In genomic region chr10:128839134-128839533, GRCh38 we compare ENCODE assay signal across 1 cellular context.
TF ChIP-seq lines count a peak whose summit lies in the region.

No MANE protein-coding gene starts in this region.

TF ChIP-seq in IMR-90, 13 proteins besides CTCF, POLR2A, EP300 and RAD21:
- TF ChIP-seq, protein P1, sequence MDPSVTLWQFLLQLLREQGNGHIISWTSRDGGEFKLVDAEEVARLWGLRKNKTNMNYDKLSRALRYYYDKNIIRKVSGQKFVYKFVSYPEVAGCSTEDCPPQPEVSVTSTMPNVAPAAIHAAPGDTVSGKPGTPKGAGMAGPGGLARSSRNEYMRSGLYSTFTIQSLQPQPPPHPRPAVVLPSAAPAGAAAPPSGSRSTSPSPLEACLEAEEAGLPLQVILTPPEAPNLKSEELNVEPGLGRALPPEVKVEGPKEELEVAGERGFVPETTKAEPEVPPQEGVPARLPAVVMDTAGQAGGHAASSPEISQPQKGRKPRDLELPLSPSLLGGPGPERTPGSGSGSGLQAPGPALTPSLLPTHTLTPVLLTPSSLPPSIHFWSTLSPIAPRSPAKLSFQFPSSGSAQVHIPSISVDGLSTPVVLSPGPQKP (IDR thresholded peaks at IDR 0.05; ENCODE audit: borderline replicate concordance, low read depth, low read length): no peak
- TF ChIP-seq SMC3 (IDR thresholded peaks at IDR 0.05; ENCODE audit: low read depth, low read length) (no peak), BHLHE40 (IDR thresholded peaks at IDR 0.05; ENCODE audit: low read depth, low read length) (no peak), MAFK (IDR thresholded peaks at IDR 0.05; ENCODE audit: low read depth, low read length) (no peak), RCOR1 (IDR thresholded peaks at IDR 0.05; ENCODE audit: insufficient replicate concordance, low read length) (no peak), MAZ (IDR thresholded peaks at IDR 0.05; ENCODE audit: borderline replicate concordance, low read depth, low read length) (no peak), NFE2L2 (IDR thresholded peaks at IDR 0.05; ENCODE audit: low read depth, low read length) (no peak), RFX5 (IDR thresholded peaks at IDR 0.05; ENCODE audit: low read depth, low read length) (no peak), CEBPB (IDR thresholded peaks at IDR 0.05; ENCODE audit: low read depth, low read length) (no peak), CHD1 (IDR thresholded peaks at IDR 0.05; ENCODE audit: low read depth, low read length) (no peak), FOS (IDR thresholded peaks at IDR 0.05; ENCODE audit: low read depth, low read length) (no peak), MXI1 (IDR thresholded peaks at IDR 0.05; ENCODE audit: borderline replicate concordance, low read depth, low read length) (no peak)
- TF ChIP-seq, protein P2, sequence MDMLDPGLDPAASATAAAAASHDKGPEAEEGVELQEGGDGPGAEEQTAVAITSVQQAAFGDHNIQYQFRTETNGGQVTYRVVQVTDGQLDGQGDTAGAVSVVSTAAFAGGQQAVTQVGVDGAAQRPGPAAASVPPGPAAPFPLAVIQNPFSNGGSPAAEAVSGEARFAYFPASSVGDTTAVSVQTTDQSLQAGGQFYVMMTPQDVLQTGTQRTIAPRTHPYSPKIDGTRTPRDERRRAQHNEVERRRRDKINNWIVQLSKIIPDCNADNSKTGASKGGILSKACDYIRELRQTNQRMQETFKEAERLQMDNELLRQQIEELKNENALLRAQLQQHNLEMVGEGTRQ (IDR thresholded peaks at IDR 0.05; ENCODE audit: low read depth, low read length): no peak
TF ChIP-seq in IMR-90: peak in this region for 0.
